In genomic region chr14:79836577-79836976, GRCh38 we compare ENCODE assay signal across 26 cellular contexts.
A peak's percentile ranks its signal among the peaks of the same experiment; 100 is the strongest.
DNase-seq lines count a peak whose midpoint lies in the region; ATAC-seq, FAIRE-seq and TF ChIP-seq lines count a peak whose summit lies in the region.
"Had no signal": no experiment of that assay in that cellular context is flagged by ENCODE, and none has a peak within 500 bp of the region (broad histone marks: within the 10 kb centered on the region; RNA-seq: fewer than 3 reads in every experiment).

No MANE protein-coding gene starts in this region.

- H3K4me2 ChIP-seq in BLaER1, result peak overlapping the region; percentile 22; the same call in 1 of the 2 replicates
- H3K4me2 ChIP-seq in IMR-90 (ENCODE audit: low read depth, low read length), result no peak overlapping the region
- H3K4me2 ChIP-seq: GM23338, KMS-11 had no signal

- H3K27ac ChIP-seq in BLaER1 (no peak overlapping the region), IMR-90 (ENCODE audit: insufficient read depth, low read length) (no peak overlapping the region), caudate nucleus (ENCODE audit: low read depth, low read length) (no peak overlapping the region)
- H3K27ac ChIP-seq: 22Rv1, KMS-11, RWPE1 had no signal

- no peak for FAIRE-seq in bronchial epithelial cell (lab: Jason Lieb, UNC)
- FAIRE-seq: GM18507 had no signal

- CTCF ChIA-PET in IMR-90 (lab: Yijun Ruan, JAX), result interaction anchor here (0.9 kb wide), 2 partner anchors 27 to 75 kb away, joined by 3 read pairs; no protein-coding TSS in a partner anchor

- peaks cover 12% of the 10 kb centered on the region; the same call in 1 of the 2 replicates for H3K9me3 ChIP-seq in BLaER1
- no peaks in the 10 kb centered on the region for H3K9me3 ChIP-seq in IMR-90 (ENCODE audit: control insufficient read depth, insufficient read depth, low read length)
- H3K9me3 ChIP-seq: BE2C had no signal

- H3K23ac ChIP-seq in IMR-90 (ENCODE audit: low read depth, low read length), result no peak overlapping the region

- H3K9ac ChIP-seq in BLaER1 (no peak overlapping the region), IMR-90 (ENCODE audit: low read depth, low read length) (no peak overlapping the region)
- H3K9ac ChIP-seq: KMS-11 had no signal

- H2BK120ac ChIP-seq in IMR-90 (ENCODE audit: low read depth, low read length), result no peak overlapping the region

- no peak overlapping the region for H2BK5ac ChIP-seq in IMR-90 (ENCODE audit: low read depth, low read length, poor library complexity, severe bottlenecking)

- peak; percentile 66 for DNase-seq in IMR-90
- DNase-seq in bronchial epithelial cell (ENCODE audit: low read depth), result peak; percentile 7
- peak; percentile 8 for DNase-seq in renal cortical epithelial cell (ENCODE audit: low read depth)
- DNase-seq in caudate nucleus (lab: John Stamatoyannopoulos, UW), result no peak
- no peak for DNase-seq in GM19240 (ENCODE audit: insufficient read length, low spot score)
- no peak for DNase-seq in RPMI8226
- no peak for DNase-seq in T-helper 2 cell treated with Interferon-gamma antibody and Interleukin-4, amounts not matched to agents 5 μg/mL and 100 μg/mL, for 36 hours (ENCODE audit: low spot score)
- DNase-seq: BE2C; Calu3; DMS79 treated with DMSO at 0.1 percent for 48 hours; H9; HFFc6; MM.1S; NCI-H2029; NCI-H446; NCI-H524 treated with DMSO at 0.1 percent for 48 hours; NCI-H82; NK-92 treated with Interleukin-12 subunit alpha and Interleukin-12 subunit beta, amount 100 ng/mL, for 24 hours; SHP77 had no signal

- H4K8ac ChIP-seq in IMR-90 (ENCODE audit: low read depth in 2 of 2, low read length in 2 of 2), result no peak overlapping the region

- no peaks in the 10 kb centered on the region for H3K27me3 Mint-ChIP-seq in T-helper 2 cell treated with Interferon-gamma antibody and Interleukin-4, amounts not matched to agents 5 μg/mL and 100 μg/mL, for 36 hours (ENCODE audit: low read depth)
- H3K27me3 Mint-ChIP-seq: IgD-negative memory B cell had no signal

- dilution Hi-C loops in IMR-90 (cut with HindIII; ENCODE audit: low sequenced_read_pairs, unreplicated experiment), result no loop called here

- peak; percentile 49 for ATAC-seq in IMR-90 (ENCODE audit: low read depth)
- ATAC-seq: GM23338 had no signal

- no peaks in the 10 kb centered on the region for H3K36me3 Mint-ChIP-seq in T-helper 2 cell treated with Interferon-gamma antibody and Interleukin-4, amounts not matched to agents 5 μg/mL and 100 μg/mL, for 36 hours (ENCODE audit: low read depth)
- H3K36me3 Mint-ChIP-seq: IgD-negative memory B cell had no signal

- no peaks in the 10 kb centered on the region for H4K20me1 ChIP-seq in BLaER1
- H4K20me1 ChIP-seq in IMR-90 (ENCODE audit: insufficient read depth, low read length), result no peaks in the 10 kb centered on the region

- peaks cover 100% of the 10 kb centered on the region for H3K4me1 ChIP-seq in BLaER1
- H3K4me1 ChIP-seq in IMR-90 (ENCODE audit: control insufficient read depth, insufficient read depth, low read length), result peaks cover 2% of the 10 kb centered on the region; the same call in 1 of the 2 replicates

- H3K4me3 ChIP-seq in BLaER1 (no peak overlapping the region), IMR-90 (ENCODE audit: insufficient read depth, low read depth, low read length) (no peak overlapping the region), bronchial epithelial cell (ENCODE audit: low read depth, low read length) (no peak overlapping the region)
- H3K4me3 ChIP-seq: GM23338 had no signal

- H3K18ac ChIP-seq in IMR-90 (ENCODE audit: low read depth, low read length), result no peak overlapping the region

- no TSS peak for BruUV-seq in IMR-90 (replicated peaks; lab: Mats Ljungman, UMichigan)

- H2AK9ac ChIP-seq in IMR-90 (replicated peaks; ENCODE audit: low read depth, low read length, poor library complexity), result no peak overlapping the region

- no peak overlapping the region for H3K27ac Mint-ChIP-seq in T-helper 2 cell treated with Interferon-gamma antibody and Interleukin-4, amounts not matched to agents 5 μg/mL and 100 μg/mL, for 36 hours
- H3K27ac Mint-ChIP-seq: GM23338, H9, HFFc6, IgD-negative memory B cell had no signal

- WGBS in IMR-90 (ENCODE audit: extremely low coverage in 2 of 2, insufficient read length in 1 of 2), 2 experiments, result no CpG with 5 or more reads among the region's 1 CpG

- no peak overlapping the region for H2BK15ac ChIP-seq in IMR-90 (ENCODE audit: low read depth, low read length)

- H3K14ac ChIP-seq in IMR-90 (replicated peaks; ENCODE audit: low read depth, low read length), result no peak overlapping the region

- no peaks in the 10 kb centered on the region for H3K79me1 ChIP-seq in IMR-90 (ENCODE audit: low read depth in 1 of 2, low read length in 2 of 2)

- no peak overlapping the region for H4K91ac ChIP-seq in IMR-90 (ENCODE audit: insufficient read depth, low read depth, low read length)

- POLR2A ChIA-PET in IMR-90 (lab: Charles Lee; ENCODE audit: unreplicated experiment), result no interaction called here

- intact Hi-C loops in IMR-90 (cut with micrococcal nuclease), result no loop called here

- no peaks in the 10 kb centered on the region for H3K36me3 ChIP-seq in BLaER1
- H3K36me3 ChIP-seq in IMR-90 (ENCODE audit: control insufficient read depth, insufficient read depth, low read length), result no peaks in the 10 kb centered on the region
- no peaks in the 10 kb centered on the region for H3K36me3 ChIP-seq in bronchial epithelial cell (ENCODE audit: control insufficient read depth, insufficient read depth, low read length)
- H3K36me3 ChIP-seq: BE2C had no signal

- TF ChIP-seq CTCF in IMR-90 (conservative IDR thresholded peaks at IDR 0.05; ENCODE audit: low read depth, low read length) (no peak), bronchial epithelial cell (IDR thresholded peaks at IDR 0.05; ENCODE audit: insufficient read depth, low read length, severe bottlenecking) (no peak)

- no peak overlapping the region for H2AK5ac ChIP-seq in IMR-90 (ENCODE audit: low read depth, low read length)

- H4K5ac ChIP-seq in IMR-90 (ENCODE audit: low read depth, low read length), result no peak overlapping the region

- in situ Hi-C loops in IMR-90 (cut with MboI; ENCODE audit: low sequenced_read_pairs), result no loop called here

- no peak overlapping the region for H3K56ac ChIP-seq in IMR-90 (ENCODE audit: extremely low read depth, insufficient read depth, low read length)

- no peak overlapping the region for H3K4ac ChIP-seq in IMR-90 (ENCODE audit: low read depth, low read length)

- H3K9me3 Mint-ChIP-seq in T-helper 2 cell treated with Interferon-gamma antibody and Interleukin-4, amounts not matched to agents 5 μg/mL and 100 μg/mL, for 36 hours, result peaks cover 7% of the 10 kb centered on the region
- H3K9me3 Mint-ChIP-seq: GM23338, H9 had no signal

- no peak for TF ChIP-seq RAD21 in IMR-90 (IDR thresholded peaks at IDR 0.05; ENCODE audit: low read length)

- H3K4me3 Mint-ChIP-seq in T-helper 2 cell treated with Interferon-gamma antibody and Interleukin-4, amounts not matched to agents 5 μg/mL and 100 μg/mL, for 36 hours, result no peak overlapping the region
- H3K4me3 Mint-ChIP-seq: GM23338, H9, HFFc6, IgD-negative memory B cell had no signal

- no peak overlapping the region for H2AFZ ChIP-seq in IMR-90 (replicated peaks; ENCODE audit: low read length, poor library complexity)
- H2AFZ ChIP-seq: GM23338 had no signal

- no peaks in the 10 kb centered on the region for H3K4me1 Mint-ChIP-seq in T-helper 2 cell treated with Interferon-gamma antibody and Interleukin-4, amounts not matched to agents 5 μg/mL and 100 μg/mL, for 36 hours (ENCODE audit: low read depth)
- H3K4me1 Mint-ChIP-seq: GM23338, H9 had no signal

- no peak overlapping the region for H2BK20ac ChIP-seq in IMR-90 (ENCODE audit: low read depth, low read length)

- no peak for TF ChIP-seq POLR2A in IMR-90 (IDR thresholded peaks at IDR 0.05; ENCODE audit: low read depth, low read length)

- no peaks in the 10 kb centered on the region for H3K9me1 ChIP-seq in IMR-90 (ENCODE audit: insufficient read depth, low read length)

- H3K27me3 ChIP-seq in BLaER1 (no peaks in the 10 kb centered on the region), IMR-90 (ENCODE audit: control insufficient read depth, insufficient read depth, low read length) (no peaks in the 10 kb centered on the region), bronchial epithelial cell (ENCODE audit: control insufficient read depth, insufficient read depth, low read length) (no peaks in the 10 kb centered on the region)
- H3K27me3 ChIP-seq: BE2C had no signal

TF ChIP-seq in IMR-90, 13 proteins besides CTCF, POLR2A, EP300 and RAD21:
- no peak for TF ChIP-seq BHLHE40 (IDR thresholded peaks at IDR 0.05; ENCODE audit: low read depth, low read length)
- no peak for TF ChIP-seq CHD1 (IDR thresholded peaks at IDR 0.05; ENCODE audit: low read depth, low read length)
- no peak for TF ChIP-seq ELK1 (IDR thresholded peaks at IDR 0.05; ENCODE audit: borderline replicate concordance, low read depth, low read length)
- no peak for TF ChIP-seq NFE2L2 (IDR thresholded peaks at IDR 0.05; ENCODE audit: low read depth, low read length)
- TF ChIP-seq FOS (IDR thresholded peaks at IDR 0.05; ENCODE audit: low read depth, low read length), result peak; percentile 58; the same call in 1 of the 2 replicates
- 0 out of 2 replicates have a peak, but pooled peaks have one; percentile 7 for TF ChIP-seq MAFK (IDR thresholded peaks at IDR 0.05; ENCODE audit: low read depth, low read length)
TF ChIP-seq in IMR-90: peak in this region for 2.

Comparison
In these comparisons a context has a peak if more than half of its experiments do, and no peak if none do; other contexts are left out.
1. DNase-seq: peak in IMR-90 (single experiment), bronchial epithelial cell (single experiment) and renal cortical epithelial cell (single experiment); none in caudate nucleus (0 of 61), GM19240 (single experiment), RPMI8226 (single experiment) and T-helper 2 cell treated with Interferon-gamma antibody and Interleukin-4, amounts not matched to agents 5 μg/mL and 100 μg/mL, for 36 hours (single experiment).